In genomic region chr18:9418047-9418690, GRCh38 we compare ENCODE assay signal across 1 cellular context.
TF ChIP-seq lines count a peak whose summit lies in the region.

No MANE protein-coding gene starts in this region.

TF ChIP-seq in H1, 55 proteins besides CTCF, POLR2A, EP300 and RAD21 (continued from another document):
- TF ChIP-seq, protein P1, sequence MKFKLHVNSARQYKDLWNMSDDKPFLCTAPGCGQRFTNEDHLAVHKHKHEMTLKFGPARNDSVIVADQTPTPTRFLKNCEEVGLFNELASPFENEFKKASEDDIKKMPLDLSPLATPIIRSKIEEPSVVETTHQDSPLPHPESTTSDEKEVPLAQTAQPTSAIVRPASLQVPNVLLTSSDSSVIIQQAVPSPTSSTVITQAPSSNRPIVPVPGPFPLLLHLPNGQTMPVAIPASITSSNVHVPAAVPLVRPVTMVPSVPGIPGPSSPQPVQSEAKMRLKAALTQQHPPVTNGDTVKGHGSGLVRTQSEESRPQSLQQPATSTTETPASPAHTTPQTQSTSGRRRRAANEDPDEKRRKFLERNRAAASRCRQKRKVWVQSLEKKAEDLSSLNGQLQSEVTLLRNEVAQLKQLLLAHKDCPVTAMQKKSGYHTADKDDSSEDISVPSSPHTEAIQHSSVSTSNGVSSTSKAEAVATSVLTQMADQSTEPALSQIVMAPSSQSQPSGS (IDR thresholded peaks at IDR 0.05; ENCODE audit: low read length) = no peak
- TF ChIP-seq USF2 (IDR thresholded peaks at IDR 0.05; ENCODE audit: low read length) (no peak), E2F6 (IDR thresholded peaks at IDR 0.05) (no peak), SIN3A (conservative IDR thresholded peaks at IDR 0.05 in 1 of 2, IDR thresholded peaks at IDR 0.05 in 1 of 2; ENCODE audit: low read depth in 1 of 2, low read length in 2 of 2) (no peak), JUND (IDR thresholded peaks at IDR 0.05; ENCODE audit: low read length) (no peak), TBP (IDR thresholded peaks at IDR 0.05; ENCODE audit: low read depth, low read length) (no peak)
